Comparison of ENCODE assay signal across 14 cellular contexts in genomic region chr15:101428758-101429157, GRCh38.
DNase-seq lines count a peak whose midpoint lies in the region; TF ChIP-seq lines count a peak whose summit lies in the region.
"Had no signal": no experiment of that assay in that cellular context is flagged by ENCODE, and none has a peak within 500 bp of the region (broad histone marks: within the 10 kb centered on the region; RNA-seq: fewer than 3 reads in every experiment).

No MANE protein-coding gene starts in this region.

- TF ChIP-seq CTCF in osteocyte (IDR thresholded peaks at IDR 0.05) (no peak), mesothelial cell of epicardium (IDR thresholded peaks at IDR 0.05; ENCODE audit: unreplicated experiment) (no peak)

- H3K36me3 Mint-ChIP-seq in osteocyte (ENCODE audit: unreplicated experiment) (no peaks in the 10 kb centered on the region), mesothelial cell of epicardium (no peaks in the 10 kb centered on the region)
- H3K36me3 Mint-ChIP-seq: CD14-positive monocyte; CD8-positive, alpha-beta T cell had no signal

- H3K27ac ChIP-seq in substantia nigra (ENCODE audit: low read depth, low read length, poor library complexity, severe bottlenecking) = peak overlapping the region; percentile 79
- H3K27ac ChIP-seq: A549, GM23248 had no signal

- H3K9me3 Mint-ChIP-seq in osteocyte (ENCODE audit: unreplicated experiment) = no peaks in the 10 kb centered on the region
- H3K9me3 Mint-ChIP-seq in mesothelial cell of epicardium = no peaks in the 10 kb centered on the region
- H3K9me3 Mint-ChIP-seq: CD14-positive monocyte; CD8-positive, alpha-beta T cell had no signal

- no peak overlapping the region for H3K27ac Mint-ChIP-seq in osteocyte (ENCODE audit: unreplicated experiment)
- H3K27ac Mint-ChIP-seq in mesothelial cell of epicardium = no peak overlapping the region
- H3K27ac Mint-ChIP-seq: CD14-positive monocyte; CD8-positive, alpha-beta T cell had no signal

- DNase-seq in D341Med (ENCODE audit: low spot score) (peak; percentile 8), H7 (peak; percentile 35), osteocyte (ENCODE audit: extremely low spot score, unreplicated experiment) (peak; percentile 77), substantia nigra (lab: John Stamatoyannopoulos, UW) (no peak), mesothelial cell of epicardium (ENCODE audit: low spot score in 2 of 2, unreplicated experiment in 2 of 2) (no peak), NCI-H1930 (lab: John Stamatoyannopoulos, UW) (no peak), mesenteric fat pad (ENCODE audit: low spot score) (no peak)
- DNase-seq: BE2C; CD8-positive, alpha-beta T cell; GM23248; IMR-90 had no signal

- H3K4me3 ChIP-seq in H7 (ENCODE audit: insufficient read depth, low read depth, low read length) = no peak overlapping the region
- H3K4me3 ChIP-seq: A549, GM12878, GM23248 had no signal

- no peaks in the 10 kb centered on the region for H3K27me3 ChIP-seq in H7 (ENCODE audit: control insufficient read depth, insufficient read depth, low read length)
- H3K27me3 ChIP-seq: BE2C had no signal

- H3K36me3 ChIP-seq in H7 (replicated peaks; ENCODE audit: control insufficient read depth, insufficient read depth, low read length) = no peaks in the 10 kb centered on the region
- H3K36me3 ChIP-seq: BE2C had no signal

- H3K4me3 Mint-ChIP-seq in osteocyte (ENCODE audit: unreplicated experiment) (no peak overlapping the region), mesothelial cell of epicardium (no peak overlapping the region)
- H3K4me3 Mint-ChIP-seq: CD14-positive monocyte; CD8-positive, alpha-beta T cell had no signal

- H3K27me3 Mint-ChIP-seq in osteocyte (ENCODE audit: unreplicated experiment) (peaks cover 14% of the 10 kb centered on the region), mesothelial cell of epicardium (ENCODE audit: low read depth) (peaks cover 19% of the 10 kb centered on the region)

- H3K4me1 Mint-ChIP-seq in osteocyte (ENCODE audit: unreplicated experiment) = no peaks in the 10 kb centered on the region
- H3K4me1 Mint-ChIP-seq in mesothelial cell of epicardium = no peaks in the 10 kb centered on the region
- H3K4me1 Mint-ChIP-seq: CD14-positive monocyte had no signal

Comparison
In these comparisons a context has a peak if more than half of its experiments do, and no peak if none do; other contexts are left out.
1. DNase-seq: peak in D341Med (single experiment), H7 (single experiment) and osteocyte (single experiment); none in substantia nigra (0 of 49), mesothelial cell of epicardium (0 of 2), NCI-H1930 (0 of 2) and mesenteric fat pad (single experiment).